ENCODE assay signal across 19 cellular contexts in genomic region chr7:158284617-158285382, GRCh38.
A peak's percentile ranks its signal among the peaks of the same experiment; 100 is the strongest.
DNase-seq lines count a peak whose midpoint lies in the region; ATAC-seq and TF ChIP-seq lines count a peak whose summit lies in the region.
"Had no signal": no experiment of that assay in that cellular context is flagged by ENCODE, and none has a peak within 500 bp of the region (broad histone marks: within the 10 kb centered on the region; RNA-seq: fewer than 3 reads in every experiment).

No MANE protein-coding gene starts in this region.

- 81 to 86% (median 84%) methylated on average over 18 of the region's 18 CpGs for WGBS in heart left ventricle, 4 donors

- H3K4me3 ChIP-seq in right atrium auricular region (no peak overlapping the region), heart left ventricle (no peak overlapping the region), coronary artery (no peak overlapping the region)
- H3K4me3 ChIP-seq: BLaER1 treated with 17β-estradiol and CSF1 and Interleukin-3, amounts not matched to agents 10 nM and 100 nM; K562 had no signal

- H3K9me3 ChIP-seq in right atrium auricular region (peaks cover 10 to 42% of the 10 kb centered on the region in 2 donors), heart left ventricle (peaks cover 0 to 40% (median 28%) of the 10 kb centered on the region in 12 donors)

- peaks cover 2% of the 10 kb centered on the region for H3K36me3 Mint-ChIP-seq in osteocyte (ENCODE audit: unreplicated experiment)

- ATAC-seq in heart left ventricle (no peak), HG02938 (IDR thresholded peaks at IDR 0.05; ENCODE audit: unreplicated experiment) (no peak)
- ATAC-seq: HCT116, K562 had no signal

- H3K27ac ChIP-seq in right atrium auricular region (no peak overlapping the region), heart left ventricle (no peak overlapping the region), coronary artery (no peak overlapping the region)
- H3K27ac ChIP-seq: BLaER1 treated with 17β-estradiol and CSF1 and Interleukin-3, amounts not matched to agents 10 nM and 100 nM had no signal

- TF ChIP-seq CTCF in right atrium auricular region (IDR thresholded peaks at IDR 0.05) (no peak), heart left ventricle (IDR thresholded peaks at IDR 0.05) (no peak), coronary artery (IDR thresholded peaks at IDR 0.05) (no peak), osteocyte (IDR thresholded peaks at IDR 0.05) (no peak), GM10248 (IDR thresholded peaks at IDR 0.05; ENCODE audit: control extremely low read depth, extremely low read depth, low read depth, missing control alignments) (no peak)

- H3K36me3 ChIP-seq in right atrium auricular region (no peaks in the 10 kb centered on the region), heart left ventricle (no peaks in the 10 kb centered on the region)

- POLR2A ChIA-PET in GM10248 (lab: Yijun Ruan, JAX): no interaction called here

- H3K4me1 Mint-ChIP-seq in osteocyte (ENCODE audit: unreplicated experiment): no peaks in the 10 kb centered on the region

- H3K27me3 ChIP-seq in right atrium auricular region: no peaks in the 10 kb centered on the region
- H3K27me3 ChIP-seq in heart left ventricle: no peaks in the 10 kb centered on the region
- H3K27me3 ChIP-seq: BLaER1 treated with 17β-estradiol and CSF1 and Interleukin-3, amounts not matched to agents 10 nM and 100 nM had no signal

- intact Hi-C loops in heart left ventricle (cut with DNase I): no loop called here

- no peak overlapping the region for H3K4me3 Mint-ChIP-seq in osteocyte (ENCODE audit: unreplicated experiment)

- H3K4me1 ChIP-seq in right atrium auricular region (no peaks in the 10 kb centered on the region), heart left ventricle (no peaks in the 10 kb centered on the region)
- H3K4me1 ChIP-seq: BLaER1 treated with 17β-estradiol and CSF1 and Interleukin-3, amounts not matched to agents 10 nM and 100 nM had no signal

- DNase-seq in right atrium auricular region (ENCODE audit: low spot score): peak; percentile 23
- no peak for DNase-seq in heart left ventricle
- DNase-seq in coronary artery (ENCODE audit: low spot score): peak; percentile 22
- DNase-seq in osteocyte (ENCODE audit: extremely low spot score, unreplicated experiment): peak; percentile 54
- DNase-seq in NOMO-1 (lab: John Stamatoyannopoulos, UW; ENCODE audit: unreplicated experiment in 2 of 2): no peak
- DNase-seq in DMS79 (lab: John Stamatoyannopoulos, UW): no peak
- DNase-seq in GM10248 (ENCODE audit: extremely low spot score): no peak
- DNase-seq: NCI-H1417 treated with DMSO at 0.1 percent for 48 hours; NCI-H2029; NCI-H2171; NCI-H446; NK-92 treated with Interleukin-12 subunit alpha and Interleukin-12 subunit beta, amount 100 ng/mL, for 24 hours; OCI-M1; RPMI8226; SIG-M5 had no signal

- CTCF ChIA-PET in GM10248 (lab: Yijun Ruan, JAX): no interaction called here

- no peak for TF ChIP-seq POLR2A in heart left ventricle (IDR thresholded peaks at IDR 0.05)

- peaks cover 57% of the 10 kb centered on the region for H3K9me3 Mint-ChIP-seq in osteocyte (ENCODE audit: unreplicated experiment)

- H3K27ac Mint-ChIP-seq in osteocyte (ENCODE audit: unreplicated experiment): no peak overlapping the region

- no peaks in the 10 kb centered on the region for H3K27me3 Mint-ChIP-seq in osteocyte (ENCODE audit: unreplicated experiment)

Comparison
In these comparisons a context has a peak if more than half of its experiments do, and no peak if none do; other contexts are left out.
1. DNase-seq: peak in right atrium auricular region (single experiment), coronary artery (single experiment) and osteocyte (single experiment); none in heart left ventricle (0 of 5), NOMO-1 (0 of 2), DMS79 (single experiment) and GM10248 (single experiment).